ENCODE assay signal across 28 cellular contexts in genomic region chr11:127564803-127565202, GRCh38.
A peak's percentile ranks its signal among the peaks of the same experiment; 100 is the strongest.
DNase-seq lines count a peak whose midpoint lies in the region; ATAC-seq and TF ChIP-seq lines count a peak whose summit lies in the region.
"Had no signal": no experiment of that assay in that cellular context is flagged by ENCODE, and none has a peak within 500 bp of the region (broad histone marks: within the 10 kb centered on the region; RNA-seq: fewer than 3 reads in every experiment).

No MANE protein-coding gene starts in this region.

- no peak overlapping the region for H3K4me2 ChIP-seq in H9 (ENCODE audit: insufficient read depth, insufficient read length, low read length)

- H3K27me3 Mint-ChIP-seq in H9 (ENCODE audit: low read depth), result no peaks in the 10 kb centered on the region

- H3K9ac ChIP-seq in H9 (ENCODE audit: extremely low read depth, insufficient read length, low read length), result no peak overlapping the region

- H3K9me3 ChIP-seq in RWPE2 (ENCODE audit: severe bottlenecking), result no peaks in the 10 kb centered on the region
- H3K9me3 ChIP-seq in H9 (ENCODE audit: control insufficient read depth, low read depth, low read length), result no peaks in the 10 kb centered on the region
- H3K9me3 ChIP-seq: ascending aorta, left ventricle myocardium inferior, thoracic aorta, vagina had no signal

- no peak overlapping the region for H3K18ac ChIP-seq in H9 (ENCODE audit: insufficient read length, low read depth, low read length)

- H3K56ac ChIP-seq in H9 (ENCODE audit: insufficient read length, low read depth, low read length), result no peak overlapping the region

- H3K79me1 ChIP-seq in H9 (ENCODE audit: insufficient read depth, low read depth, low read length, poor library complexity, severe bottlenecking), result no peaks in the 10 kb centered on the region

- no peak for TF ChIP-seq CTCF in RWPE2 (IDR thresholded peaks at IDR 0.05; ENCODE audit: poor library complexity, severe bottlenecking)
- TF ChIP-seq CTCF in H9 (conservative IDR thresholded peaks at IDR 0.05), result no peak

- no peaks in the 10 kb centered on the region for H3K4me1 ChIP-seq in RWPE2 (ENCODE audit: insufficient read depth, poor library complexity, severe bottlenecking)
- peaks cover 3% of the 10 kb centered on the region; the same call in 1 of the 2 replicates for H3K4me1 ChIP-seq in H9 (ENCODE audit: insufficient read depth, low read length)
- H3K4me1 ChIP-seq: ascending aorta, left ventricle myocardium inferior, vagina had no signal

- no peak overlapping the region for H4K91ac ChIP-seq in H9 (ENCODE audit: insufficient read length, low read depth, low read length)

- H3K27ac ChIP-seq in RWPE2 (ENCODE audit: poor library complexity, severe bottlenecking) (no peak overlapping the region), H9 (ENCODE audit: insufficient read length, low read depth, low read length) (no peak overlapping the region)
- H3K27ac ChIP-seq: ascending aorta, dorsolateral prefrontal cortex, left ventricle myocardium inferior, skin epidermis, thoracic aorta, vagina had no signal

- DNase-seq in A172 (ENCODE audit: low spot score), result peak; percentile 43
- DNase-seq in HS-5 (ENCODE audit: low read depth), result peak; percentile 10
- DNase-seq in RWPE2 (ENCODE audit: low spot score), result no peak
- peak; percentile 19 for DNase-seq in kidney tubule cell (ENCODE audit: low spot score)
- DNase-seq in SHP77 treated with DMSO at 0.1 percent for 48 hours (lab: John Stamatoyannopoulos, UW), result no peak
- no peak for DNase-seq in H9
- DNase-seq in amygdala (lab: John Stamatoyannopoulos, UW), result no peak
- DNase-seq: activated CD4-positive, alpha-beta T cell treated with anti-CD3 and anti-CD28 coated beads for 1 hour; activated CD8-positive, alpha-beta T cell treated with anti-CD3 and anti-CD28 coated beads for 36 hours; AML-193; CD8-positive, alpha-beta T cell; dorsolateral prefrontal cortex; left ventricle myocardium inferior; midbrain; natural killer cell; NCI-H1105 treated with DMSO at 0.1 percent for 48 hours; NCI-H2029; NCI-H526; stimulated activated naive CD8-positive, alpha-beta T cell treated with anti-CD3 and anti-CD28 coated beads, Interleukin-15, Interleukin-2, amounts not matched to agents 100 U/mL and 50 U/mL, for 24 hours had no signal

- no peak overlapping the region for H2BK120ac ChIP-seq in H9 (ENCODE audit: low read depth, low read length, poor library complexity, severe bottlenecking)

- H2AFZ ChIP-seq in H9 (ENCODE audit: low read length), result no peak overlapping the region

- H3K27ac Mint-ChIP-seq in H9, result peak overlapping the region in 1 of 3 experiments; percentile 48; a peak in 1 of 7 replicates
- H3K27ac Mint-ChIP-seq: activated CD8-positive, alpha-beta T cell treated with anti-CD3 and anti-CD28 coated beads for 36 hours; activated naive CD8-positive, alpha-beta T cell; CD8-positive, alpha-beta T cell; natural killer cell; T-helper 1 cell treated with Interleukin-12 subunit alpha and Interleukin-12 subunit beta and Interleukin-4 antibody, amounts not matched to agents 30 μg/mL and 1 μg/mL, for 36 hours had no signal

- no peaks in the 10 kb centered on the region for H3K23me2 ChIP-seq in H9 (ENCODE audit: insufficient read length, low read depth, low read length, poor library complexity, severe bottlenecking)

- no peaks in the 10 kb centered on the region for H3K79me2 ChIP-seq in H9 (ENCODE audit: insufficient read depth, low read length)

- no CpG with 5 or more reads among the region's 4 CpGs for WGBS in H9 (ENCODE audit: extremely low coverage, insufficient read length, low lambda C conversion rate)

- no peak overlapping the region for H2BK15ac ChIP-seq in H9 (ENCODE audit: low read depth, low read length)

- no peak overlapping the region for H2BK20ac ChIP-seq in H9 (ENCODE audit: low read depth, low read length, poor library complexity, severe bottlenecking)

- no peaks in the 10 kb centered on the region for H3K36me3 Mint-ChIP-seq in H9 (ENCODE audit: insufficient read depth in 1 of 3, low read depth in 3 of 3)
- H3K36me3 Mint-ChIP-seq: activated naive CD8-positive, alpha-beta T cell; CD8-positive, alpha-beta T cell; natural killer cell had no signal

- ATAC-seq in RWPE2 (ENCODE audit: low read depth), result peak; percentile 84
- no peak for ATAC-seq in GM21529 (IDR thresholded peaks at IDR 0.05; ENCODE audit: unreplicated experiment)
- ATAC-seq: activated CD8-positive, alpha-beta T cell treated with anti-CD3 and anti-CD28 coated beads for 36 hours; CD8-positive, alpha-beta T cell; HCT116; natural killer cell; Panc1; stimulated activated naive CD8-positive, alpha-beta T cell treated with anti-CD3 and anti-CD28 coated beads, Interleukin-15, Interleukin-2, amounts not matched to agents 100 U/mL and 50 U/mL, for 24 hours had no signal

- H3K14ac ChIP-seq in H9 (ENCODE audit: insufficient read depth, low read length), result no peak overlapping the region

- no peak overlapping the region for H4K8ac ChIP-seq in H9 (replicated peaks; ENCODE audit: insufficient read length, low read depth, low read length)

- H3K9me3 Mint-ChIP-seq in H9, result no peaks in the 10 kb centered on the region
- H3K9me3 Mint-ChIP-seq: activated CD8-positive, alpha-beta T cell treated with anti-CD3 and anti-CD28 coated beads for 36 hours; CD8-positive, alpha-beta T cell; T-helper 1 cell treated with Interleukin-12 subunit alpha and Interleukin-12 subunit beta and Interleukin-4 antibody, amounts not matched to agents 30 μg/mL and 1 μg/mL, for 36 hours had no signal

- H3K27me3 ChIP-seq in RWPE2 (ENCODE audit: insufficient read depth, poor library complexity, severe bottlenecking), result no peaks in the 10 kb centered on the region
- no peaks in the 10 kb centered on the region for H3K27me3 ChIP-seq in H9 (ENCODE audit: insufficient read depth, low read length)
- H3K27me3 ChIP-seq: ascending aorta, vagina had no signal

- no peak overlapping the region for H2BK5ac ChIP-seq in H9 (ENCODE audit: insufficient read length, low read length)

- no peak overlapping the region for H3T11ph ChIP-seq in H9 (ENCODE audit: low read length)

- H2AK5ac ChIP-seq in H9 (ENCODE audit: insufficient read length, low read length), result no peak overlapping the region

- no peak overlapping the region for H3K4me3 Mint-ChIP-seq in H9
- H3K4me3 Mint-ChIP-seq: activated CD8-positive, alpha-beta T cell treated with anti-CD3 and anti-CD28 coated beads for 36 hours; activated naive CD8-positive, alpha-beta T cell; CD8-positive, alpha-beta T cell; natural killer cell; T-helper 1 cell treated with Interleukin-12 subunit alpha and Interleukin-12 subunit beta and Interleukin-4 antibody, amounts not matched to agents 30 μg/mL and 1 μg/mL, for 36 hours had no signal

- no peaks in the 10 kb centered on the region for H3K36me3 ChIP-seq in RWPE2 (ENCODE audit: low read depth)
- H3K36me3 ChIP-seq: ascending aorta, left ventricle myocardium inferior, thoracic aorta, vagina had no signal

- H2BK12ac ChIP-seq in H9 (ENCODE audit: insufficient read length, low read depth, low read length), result no peak overlapping the region

- no peak overlapping the region for H4K5ac ChIP-seq in H9 (ENCODE audit: insufficient read length, low read depth, low read length)

- H3K4me3 ChIP-seq in RWPE2 (ENCODE audit: severe bottlenecking), result no peak overlapping the region
- H3K4me3 ChIP-seq: ascending aorta, dorsolateral prefrontal cortex, left ventricle myocardium inferior, skin epidermis, thoracic aorta, vagina had no signal

- H4K20me1 ChIP-seq in H9 (ENCODE audit: control insufficient read depth, insufficient read depth, insufficient read length), result no peaks in the 10 kb centered on the region

- H3K23ac ChIP-seq in H9 (ENCODE audit: insufficient read length, low read depth, low read length), result no peak overlapping the region

- H3K4me1 Mint-ChIP-seq in H9, result peaks cover 18 to 21% of the 10 kb centered on the region in 2 experiments
- H3K4me1 Mint-ChIP-seq: natural killer cell had no signal

- no peak overlapping the region for H3K4ac ChIP-seq in H9 (ENCODE audit: low read depth, low read length)

Comparison
In these comparisons a context has a peak if more than half of its experiments do, and no peak if none do; other contexts are left out.
1. DNase-seq: peak in A172 (single experiment), HS-5 (single experiment) and kidney tubule cell (single experiment); none in RWPE2 (single experiment), SHP77 treated with DMSO at 0.1 percent for 48 hours (single experiment), H9 (single experiment) and amygdala (0 of 56).